8 cellular contexts compared by ENCODE assay signal in the genomic region with DNA sequence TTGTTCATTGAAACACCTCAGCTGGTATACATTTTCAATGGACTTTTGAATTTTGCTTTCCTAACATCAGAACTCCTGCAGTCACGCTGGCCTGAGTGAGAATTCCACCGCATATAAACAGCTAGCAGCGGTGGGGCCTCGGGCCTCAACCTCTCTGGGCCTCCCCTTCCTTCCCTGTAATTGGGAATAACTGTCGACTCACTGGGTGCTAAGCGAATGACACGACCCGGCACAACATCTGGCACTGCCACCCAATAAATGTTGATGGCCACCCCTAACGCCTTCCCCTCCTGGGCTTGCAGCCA. TPM values are rescaled to one million over a fixed set of nuclear protein-coding genes. Genes with fewer than 3 reads are reported as not detected.
A peak's percentile ranks its signal among the peaks of the same experiment; 100 is the strongest.
DNase-seq lines count a peak whose midpoint lies in the region; ATAC-seq, FAIRE-seq and TF ChIP-seq lines count a peak whose summit lies in the region.

No MANE protein-coding gene starts in this region.

- H3K79me2 ChIP-seq in H9 (ENCODE audit: insufficient read depth, low read length): peaks cover 3% of the 10 kb centered on the region; the same call in 1 of the 2 replicates

- H3K79me1 ChIP-seq in H9 (ENCODE audit: insufficient read depth, low read depth, low read length, poor library complexity, severe bottlenecking): no peaks in the 10 kb centered on the region

- H3K4me1 ChIP-seq in H9 (ENCODE audit: insufficient read depth, low read length) (no peaks in the 10 kb centered on the region), heart right ventricle (peaks cover 0 to 16% (median 10%) of the 10 kb centered on the region in 9 donors), skeletal muscle satellite cell (ENCODE audit: control insufficient read depth, insufficient read depth, low read length) (peaks cover 5% of the 10 kb centered on the region)

- H3K23ac ChIP-seq in H9 (ENCODE audit: insufficient read length, low read depth, low read length): no peak overlapping the region

- H3K27ac ChIP-seq in H9 (ENCODE audit: insufficient read length, low read depth, low read length) (no peak overlapping the region), heart right ventricle (peak overlapping the region; percentile 84 to 97 (median 93))

- H4K5ac ChIP-seq in H9 (ENCODE audit: insufficient read length, low read depth, low read length): peak overlapping the region; percentile 90

- no peak for TF ChIP-seq POLR2A in GM12891 (IDR thresholded peaks at IDR 0.05; ENCODE audit: low read depth, low read length)

- peak overlapping the region; percentile 65 for H2BK5ac ChIP-seq in H9 (ENCODE audit: insufficient read length, low read length)

- H3K27me3 Mint-ChIP-seq in H9 (ENCODE audit: low read depth): no peaks in the 10 kb centered on the region; the same call in 1 of the 2 replicates

- H4K8ac ChIP-seq in H9 (replicated peaks; ENCODE audit: insufficient read length, low read depth, low read length): no peak overlapping the region

- H3K4ac ChIP-seq in H9 (ENCODE audit: low read depth, low read length): 0 out of 2 replicates have a peak overlapping the region, but pooled peaks have one; percentile 40

- no peak overlapping the region for H2BK20ac ChIP-seq in H9 (ENCODE audit: low read depth, low read length, poor library complexity, severe bottlenecking)

- H2BK15ac ChIP-seq in H9 (ENCODE audit: low read depth, low read length): no peak overlapping the region

- peaks cover 5 to 11% of the 10 kb centered on the region in 2 experiments; a peak in 2 of 4 replicates for H3K4me1 Mint-ChIP-seq in H9

- no peak overlapping the region for H3K56ac ChIP-seq in H9 (ENCODE audit: insufficient read length, low read depth, low read length)

- H4K91ac ChIP-seq in H9 (ENCODE audit: insufficient read length, low read depth, low read length): peak overlapping the region; percentile 86

- H3K4me2 ChIP-seq in H9 (ENCODE audit: insufficient read depth, insufficient read length, low read length): peak overlapping the region; percentile 95
- H3K4me2 ChIP-seq in skeletal muscle satellite cell (ENCODE audit: low read length): peak overlapping the region; percentile 83

- peak overlapping the region; percentile 82 for H3K4me3 ChIP-seq in WI38 (ENCODE audit: low read depth, low read length)
- peak overlapping the region; percentile 63 to 98 (median 89) for H3K4me3 ChIP-seq in heart right ventricle
- peak overlapping the region; percentile 77 for H3K4me3 ChIP-seq in skeletal muscle satellite cell (ENCODE audit: low read length)

- H3K36me3 ChIP-seq in heart right ventricle: peaks cover 0 to 37% (median 26%) of the 10 kb centered on the region in 9 donors
- H3K36me3 ChIP-seq in skeletal muscle satellite cell (ENCODE audit: insufficient read depth, low read length): peaks cover 16% of the 10 kb centered on the region

- no peaks in the 10 kb centered on the region for H3K27me3 ChIP-seq in H9 (ENCODE audit: insufficient read depth, low read length)
- H3K27me3 ChIP-seq in heart right ventricle: no peaks in the 10 kb centered on the region
- no peaks in the 10 kb centered on the region for H3K27me3 ChIP-seq in skeletal muscle satellite cell (ENCODE audit: control insufficient read depth, insufficient read depth, low read length)

- H3K36me3 Mint-ChIP-seq in H9 (ENCODE audit: insufficient read depth in 1 of 3, low read depth in 3 of 3): peaks cover 15 to 34% (median 30%) of the 10 kb centered on the region in 3 experiments; a peak in 6 of 7 replicates

- H3K9me3 Mint-ChIP-seq in H9: no peaks in the 10 kb centered on the region; a peak in 1 of 5 replicates

- no peaks in the 10 kb centered on the region for H4K20me1 ChIP-seq in H9 (ENCODE audit: control insufficient read depth, insufficient read depth, insufficient read length)

- H2BK120ac ChIP-seq in H9 (ENCODE audit: low read depth, low read length, poor library complexity, severe bottlenecking): no peak overlapping the region

- H3K9me3 ChIP-seq in H9 (ENCODE audit: control insufficient read depth, low read depth, low read length): no peaks in the 10 kb centered on the region
- no peaks in the 10 kb centered on the region for H3K9me3 ChIP-seq in heart right ventricle
- no peaks in the 10 kb centered on the region for H3K9me3 ChIP-seq in skeletal muscle satellite cell (replicated peaks; ENCODE audit: low read length)

- H2AFZ ChIP-seq in H9 (ENCODE audit: low read length): peak overlapping the region; percentile 18

- H3K4me3 Mint-ChIP-seq in H9: peak overlapping the region; percentile 98 to 100

- H2BK12ac ChIP-seq in H9 (ENCODE audit: insufficient read length, low read depth, low read length): no peak overlapping the region

- H3T11ph ChIP-seq in H9 (ENCODE audit: low read length): no peak overlapping the region

- no peak overlapping the region for H2AK5ac ChIP-seq in H9 (ENCODE audit: insufficient read length, low read length)

- H3K23me2 ChIP-seq in H9 (ENCODE audit: insufficient read length, low read depth, low read length, poor library complexity, severe bottlenecking): peaks cover 5% of the 10 kb centered on the region

- no CpG with 5 or more reads among the region's 9 CpGs for WGBS in H9 (ENCODE audit: extremely low coverage, insufficient read length, low lambda C conversion rate)
- 6% methylated on average over 9 of the region's 9 CpGs for WGBS in heart right ventricle, 2 donors

- ATAC-seq in heart right ventricle: peak in 4 of 8 donors; percentile 2 to 4 (median 2)
- no peak for ATAC-seq in HG03520 (IDR thresholded peaks at IDR 0.05; ENCODE audit: unreplicated experiment)

- peak overlapping the region; percentile 72 for H3K14ac ChIP-seq in H9 (ENCODE audit: insufficient read depth, low read length)

- H3K9ac ChIP-seq in H9 (ENCODE audit: extremely low read depth, insufficient read length, low read length) (peak overlapping the region; percentile 95), skeletal muscle satellite cell (ENCODE audit: low read depth, low read length) (peak overlapping the region; percentile 93)

- peak overlapping the region; percentile 97 to 100 (median 99) for H3K27ac Mint-ChIP-seq in H9

- FAIRE-seq in GM12891 (lab: Jason Lieb, UNC): no peak

- peak overlapping the region; percentile 93 for H3K18ac ChIP-seq in H9 (ENCODE audit: insufficient read length, low read depth, low read length)

- intact Hi-C loops in heart right ventricle (cut with DNase I): no loop called here

- DNase-seq in H9 (no peak), heart right ventricle (no peak), NCI-H1930 (lab: John Stamatoyannopoulos, UW) (no peak), GM12891 (ENCODE audit: insufficient read length, low spot score) (no peak), NCI-H226 (no peak)

- no peak for TF ChIP-seq CTCF in H9 (conservative IDR thresholded peaks at IDR 0.05)
- TF ChIP-seq CTCF in WI38 (IDR thresholded peaks at IDR 0.05; ENCODE audit: low read depth, low read length): no peak
- TF ChIP-seq CTCF in heart right ventricle (IDR thresholded peaks at IDR 0.05): no peak

TF ChIP-seq in GM12891, 5 proteins besides CTCF, POLR2A, EP300 and RAD21:
- TF ChIP-seq TAF1 (IDR thresholded peaks at IDR 0.05; ENCODE audit: low read depth, low read length) (no peak), SPI1 (IDR thresholded peaks at IDR 0.05; ENCODE audit: low read depth, low read length) (no peak), POLR2AphosphoS5 (IDR thresholded peaks at IDR 0.05; ENCODE audit: low read depth, low read length) (no peak), POU2F2 (IDR thresholded peaks at IDR 0.05; ENCODE audit: low read depth, low read length) (no peak), PAX5 (IDR thresholded peaks at IDR 0.05; ENCODE audit: insufficient read depth, low read length, severe bottlenecking) (no peak)

RNA-seq across cellular contexts. Expression of a gene that starts 0.7 kb away (rescaled TPM):
- total RNA-seq in H9 (2021) (54.1 and 56.0 TPM in 2 replicates), heart right ventricle (10 to 100 TPM; 43.2 to 61.6 (median 51.7) TPM)
- polyA plus RNA-seq in heart right ventricle: 10 to 100 TPM; 36.3 to 38.1 TPM
- total RNA-seq in skeletal muscle satellite cell (2012; rRNA removed): 35.4 and 38.5 TPM in 2 replicates
- polyA plus RNA-seq in GM12891 (2012; ENCODE audit: low read depth, missing spikeins): 45.1 TPM

RNA-seq across cellular contexts. Expression of a gene that starts 19.5 kb away (rescaled TPM):
- total RNA-seq in H9 (2021): 13.7 and 15.4 TPM in 2 replicates
- total RNA-seq in heart right ventricle: 10 to 100 TPM; 26.8 to 44.6 (median 33.7) TPM
- 10 to 100 TPM; 13.4 to 29.5 TPM for polyA plus RNA-seq in heart right ventricle
- total RNA-seq in skeletal muscle satellite cell (2012; rRNA removed): 5.0 and 6.6 TPM in 2 replicates
- 6.9 TPM for polyA plus RNA-seq in GM12891 (2012; ENCODE audit: low read depth, missing spikeins)
